Comparison of ENCODE assay signal across 11 cellular contexts in the genomic region with DNA sequence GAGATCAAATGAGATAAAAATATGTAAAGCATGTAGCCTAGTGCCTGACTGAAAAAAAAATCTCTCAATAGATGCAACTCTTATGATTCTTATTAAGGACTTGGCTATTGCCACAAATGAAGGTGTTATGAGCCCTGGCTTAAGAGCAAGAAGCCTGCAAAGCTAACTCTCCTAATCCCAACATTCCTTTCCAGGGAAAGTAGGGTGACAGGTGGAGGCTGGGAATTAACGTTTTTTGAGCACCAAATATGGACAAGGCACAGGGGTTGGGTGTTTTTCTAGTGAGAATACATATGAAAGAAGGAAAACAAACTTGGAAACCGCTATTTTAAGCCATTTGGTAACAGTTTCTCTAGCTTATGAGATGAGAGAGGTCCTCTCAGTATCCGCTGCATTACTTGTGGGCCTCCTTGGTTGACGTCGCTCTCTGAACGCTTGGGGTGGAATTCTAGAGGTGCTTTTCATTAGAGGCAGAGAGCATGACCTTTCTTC. TPM values are rescaled to one million over a fixed set of nuclear protein-coding genes. Genes with fewer than 3 reads are reported as not detected.
A peak's percentile ranks its signal among the peaks of the same experiment; 100 is the strongest.
DNase-seq lines count a peak whose midpoint lies in the region; ATAC-seq and TF ChIP-seq lines count a peak whose summit lies in the region.
"Had no signal": no experiment of that assay in that cellular context is flagged by ENCODE, and none has a peak within 500 bp of the region (broad histone marks: within the 10 kb centered on the region; RNA-seq: fewer than 3 reads in every experiment).

No MANE protein-coding gene starts in this region.

- H3K4me3 ChIP-seq in BLaER1 (peak overlapping the region; percentile 68), muscle layer of duodenum (ENCODE audit: low read depth in 1 of 2, low read length in 2 of 2) (peak overlapping the region in 1 of 2 donors; percentile 3)
- H3K4me3 ChIP-seq: smooth muscle cell had no signal

- POLR2A ChIA-PET in activated CD8-positive, alpha-beta T cell treated with anti-CD3 and anti-CD28 coated beads, Interleukin-2, amount 10 ng/mL, durations not matched to agents 7 days and 5 days (lab: Charles Lee), result interaction anchor here (1.0 to 18.3 kb wide), 16 partner anchors 6 to 221 kb away, joined by 3 to 517 read pairs (median 15); a partner anchor contains a TSS

- H3K4me1 Mint-ChIP-seq in activated CD8-positive, alpha-beta T cell treated with anti-CD3 and anti-CD28 coated beads, Interleukin-2, amount 10 ng/mL, durations not matched to agents 7 days and 5 days (ENCODE audit: low read depth), result peaks cover 37% of the 10 kb centered on the region

- DNase-seq in activated CD8-positive, alpha-beta T cell treated with anti-CD3 and anti-CD28 coated beads, Interleukin-2, amount 10 ng/mL, durations not matched to agents 7 days and 5 days, result peak; percentile 55
- DNase-seq in KBM-7, result no peak
- no peak for DNase-seq in left cardiac atrium
- no peak for DNase-seq in NCI-H1048 (lab: John Stamatoyannopoulos, UW)
- DNase-seq: foreskin fibroblast, NCI-H187 treated with DMSO at 0.1 percent for 48 hours had no signal

- peak overlapping the region; percentile 93 for H3K4me3 Mint-ChIP-seq in activated CD8-positive, alpha-beta T cell treated with anti-CD3 and anti-CD28 coated beads, Interleukin-2, amount 10 ng/mL, durations not matched to agents 7 days and 5 days

- CTCF ChIA-PET in activated CD8-positive, alpha-beta T cell treated with anti-CD3 and anti-CD28 coated beads, Interleukin-2, amount 10 ng/mL, durations not matched to agents 7 days and 5 days (lab: Charles Lee), result interaction anchor here (0.9 to 11.9 kb wide), 13 partner anchors 8 to 143 kb away, joined by 3 to 149 read pairs (median 5); a partner anchor contains a TSS

- no peak for ATAC-seq in activated CD8-positive, alpha-beta T cell treated with anti-CD3 and anti-CD28 coated beads, Interleukin-2, amount 10 ng/mL, durations not matched to agents 7 days and 5 days
- ATAC-seq in HG03520 (IDR thresholded peaks at IDR 0.05; ENCODE audit: unreplicated experiment), result no peak
- ATAC-seq in left cardiac atrium, result no peak

- H3K27ac ChIP-seq in BLaER1 (peak overlapping the region; percentile 10; the same call in 1 of the 2 replicates), muscle layer of duodenum (ENCODE audit: low read length) (peak overlapping the region; percentile 45)

- in situ Hi-C loops in GM18951 (cut with MboI; ENCODE audit: low sequenced_read_pairs, unreplicated experiment) (loop anchor here (5.0 kb wide), 1 partner anchor 47 kb away; no protein-coding TSS in a partner anchor), KBM-7 (cut with MboI; ENCODE audit: low pct_unique_long_range_greater_than_20kb, low sequenced_read_pairs) (no loop called here)

- peak overlapping the region; percentile 82 for H3K9ac ChIP-seq in BLaER1

- TF ChIP-seq POLR2A in GM18951 (IDR thresholded peaks at IDR 0.05; ENCODE audit: extremely low read depth, insufficient read depth, insufficient read length), result peak; percentile 24

- peaks cover 89% of the 10 kb centered on the region for H3K4me1 ChIP-seq in BLaER1
- H3K4me1 ChIP-seq in muscle layer of duodenum (ENCODE audit: control insufficient read depth in 1 of 2, insufficient read depth in 2 of 2, low read length in 2 of 2), result no peaks in the 10 kb centered on the region

- peaks cover 73% of the 10 kb centered on the region for H3K36me3 Mint-ChIP-seq in activated CD8-positive, alpha-beta T cell treated with anti-CD3 and anti-CD28 coated beads, Interleukin-2, amount 10 ng/mL, durations not matched to agents 7 days and 5 days (ENCODE audit: low read depth)

- peak overlapping the region; percentile 97 for H3K4me2 ChIP-seq in BLaER1
- H3K4me2 ChIP-seq: smooth muscle cell had no signal

- H3K27me3 ChIP-seq in BLaER1, result no peaks in the 10 kb centered on the region
- no peaks in the 10 kb centered on the region for H3K27me3 ChIP-seq in muscle layer of duodenum (ENCODE audit: low read depth, low read length)

- H4K20me1 ChIP-seq in BLaER1, result peaks cover 61% of the 10 kb centered on the region

- intact Hi-C loops in left cardiac atrium (cut with DNase I), result no loop called here

- no peaks in the 10 kb centered on the region for H3K9me3 ChIP-seq in BLaER1
- H3K9me3 ChIP-seq in muscle layer of duodenum (ENCODE audit: control insufficient read depth in 1 of 2, low read length in 2 of 2), result no peaks in the 10 kb centered on the region

- no peaks in the 10 kb centered on the region for H3K9me3 Mint-ChIP-seq in activated CD8-positive, alpha-beta T cell treated with anti-CD3 and anti-CD28 coated beads, Interleukin-2, amount 10 ng/mL, durations not matched to agents 7 days and 5 days (ENCODE audit: insufficient read depth)

- H3K27ac Mint-ChIP-seq in activated CD8-positive, alpha-beta T cell treated with anti-CD3 and anti-CD28 coated beads, Interleukin-2, amount 10 ng/mL, durations not matched to agents 7 days and 5 days, result peak overlapping the region; percentile 96

- no peaks in the 10 kb centered on the region for H3K36me3 ChIP-seq in BLaER1
- H3K36me3 ChIP-seq in muscle layer of duodenum (ENCODE audit: control insufficient read depth in 1 of 2, insufficient read depth in 2 of 2, low read length in 2 of 2), result no peaks in the 10 kb centered on the region

- no peaks in the 10 kb centered on the region for H3K27me3 Mint-ChIP-seq in activated CD8-positive, alpha-beta T cell treated with anti-CD3 and anti-CD28 coated beads, Interleukin-2, amount 10 ng/mL, durations not matched to agents 7 days and 5 days (ENCODE audit: low read depth)

RNA-seq across cellular contexts. Expression of a gene that starts 2.4 kb away (rescaled TPM):
- 100 to 1,000 TPM; 147 to 159 TPM for total RNA-seq in activated CD8-positive, alpha-beta T cell treated with anti-CD3 and anti-CD28 coated beads, Interleukin-2, amount 10 ng/mL, durations not matched to agents 7 days and 5 days
- total RNA-seq in left cardiac atrium, result 1 to 10 TPM in 1 of 2 donors, under 1 TPM in 1; 0.68 to 1.8 TPM
- total RNA-seq: smooth muscle cell had no signal

Comparison
In these comparisons a context has a peak if more than half of its experiments do, and no peak if none do; other contexts are left out.
1. RNA of a gene that starts 2.4 kb away (total RNA-seq): 147 to 159 TPM in activated CD8-positive, alpha-beta T cell treated with anti-CD3 and anti-CD28 coated beads, Interleukin-2, amount 10 ng/mL, durations not matched to agents 7 days and 5 days; 0.68 to 1.8 TPM in left cardiac atrium; every median in the first group is over 10 times any median in the second.